ENCODE assay signal across 11 cellular contexts in the genomic region with DNA sequence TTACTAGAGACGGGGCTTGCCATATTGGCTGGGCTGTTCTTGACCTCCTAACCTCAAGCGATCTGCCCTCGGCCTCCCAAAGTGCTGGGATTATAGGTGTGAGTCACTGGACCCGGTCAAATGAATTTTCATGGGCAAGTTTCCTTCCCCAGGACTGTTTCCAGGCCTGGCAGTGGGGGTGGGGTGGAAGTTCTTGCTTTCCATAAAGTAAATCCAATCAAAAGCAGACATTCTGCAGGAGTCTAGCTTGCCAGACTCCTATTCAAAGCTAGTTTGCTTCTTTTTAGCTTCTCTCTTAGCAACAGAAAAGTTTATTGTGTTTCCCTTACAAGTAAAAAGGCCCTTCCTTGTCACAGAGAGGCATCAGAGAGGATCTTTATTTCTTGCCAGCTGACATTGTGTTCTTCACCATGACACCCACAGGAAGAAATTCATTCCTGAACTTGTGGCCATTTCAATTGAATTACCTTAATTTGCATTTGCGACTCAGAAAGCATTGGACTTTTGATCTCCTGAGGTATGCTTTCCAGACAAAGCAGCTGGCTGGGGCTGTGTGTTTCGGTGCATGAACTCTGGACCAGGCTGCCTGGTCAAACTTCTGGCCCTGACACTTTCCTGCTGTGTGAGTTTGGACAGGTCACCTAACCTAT. TPM values are rescaled to one million over a fixed set of nuclear protein-coding genes. Genes with fewer than 3 reads are reported as not detected.
DNase-seq lines count a peak whose midpoint lies in the region; ATAC-seq and TF ChIP-seq lines count a peak whose summit lies in the region.
"Had no signal": no experiment of that assay in that cellular context is flagged by ENCODE, and none has a peak within 500 bp of the region (broad histone marks: within the 10 kb centered on the region; RNA-seq: fewer than 3 reads in every experiment).

No MANE protein-coding gene starts in this region.

- no TSS peak for BruUV-seq in PC-3 (replicated peaks; lab: Mats Ljungman, UMichigan)

- peak; percentile 31 for DNase-seq in COLO829 (ENCODE audit: low spot score)
- peak; percentile 21 for DNase-seq in PC-3
- peak; percentile 83 for DNase-seq in fibroblast of peridontal ligament (ENCODE audit: extremely low read depth)
- peak in 31 of 56 donors; percentile 7 to 76 (median 31) for DNase-seq in nucleus accumbens (lab: John Stamatoyannopoulos, UW)
- DNase-seq in foreskin melanocyte, result no peak
- no peak for DNase-seq in SIG-M5 treated with dmso at 0.1 percent for 504 hours (lab: John Stamatoyannopoulos, UW; ENCODE audit: unreplicated experiment)
- no peak for DNase-seq in NCI-H2196 (lab: John Stamatoyannopoulos, UW; ENCODE audit: unreplicated experiment)
- DNase-seq: activated effector memory CD4-positive, alpha-beta T cell treated with Interleukin-2 at 50 U/mL for 16 hours had no signal

- ATAC-seq in PC-3 (peak; percentile 37; the same call in 1 of the 2 replicates), HG03097 (IDR thresholded peaks at IDR 0.05; ENCODE audit: low FRiP score, unreplicated experiment) (no peak)
- ATAC-seq: activated CD4-positive, CD25-positive, alpha-beta regulatory T cell treated with anti-CD3 and anti-CD28 coated beads, Interleukin-2, amount 50 U/mL, for 24 hours had no signal

- POLR2A ChIA-PET in PC-3 (lab: Charles Lee; ENCODE audit: unreplicated experiment), result interaction anchor here (0.6 kb wide), 2 partner anchors 14 to 438 kb away, joined by 3 to 4 read pairs; no protein-coding TSS in a partner anchor

- H3K4me3 ChIP-seq in PC-3 (ENCODE audit: low read length), result no peak overlapping the region

- no peaks in the 10 kb centered on the region for H4K20me1 ChIP-seq in PC-3 (ENCODE audit: low read length)

- no peaks in the 10 kb centered on the region for H3K9me2 ChIP-seq in PC-3 (replicated peaks; ENCODE audit: low read length)

- no peak overlapping the region for H3K9ac ChIP-seq in PC-3 (ENCODE audit: low read length)
- H3K9ac ChIP-seq: KMS-11 had no signal

- no peak overlapping the region for H3K27ac ChIP-seq in PC-3 (ENCODE audit: low read length)
- H3K27ac ChIP-seq: KMS-11 had no signal

- no peaks in the 10 kb centered on the region for H3K27me3 ChIP-seq in PC-3 (ENCODE audit: low read length)

- peaks cover 18% of the 10 kb centered on the region for H3K4me1 ChIP-seq in PC-3 (ENCODE audit: insufficient read depth, low read length)

- H3K36me3 ChIP-seq in PC-3 (ENCODE audit: low read depth, low read length), result no peaks in the 10 kb centered on the region

- no peak overlapping the region for H3K4me2 ChIP-seq in PC-3 (ENCODE audit: low read length)
- H3K4me2 ChIP-seq: KMS-11 had no signal

- CTCF ChIA-PET in PC-3 (lab: Charles Lee), result no interaction called here

- H2AFZ ChIP-seq in PC-3 (ENCODE audit: low read length), result no peak overlapping the region

- no peaks in the 10 kb centered on the region for H3F3A ChIP-seq in PC-3 (ENCODE audit: low read length, unreplicated experiment)

- peaks cover 27% of the 10 kb centered on the region; the same call in 1 of the 2 replicates for H3K79me2 ChIP-seq in PC-3 (ENCODE audit: low read length)

- TF ChIP-seq CTCF in PC-3 (conservative IDR thresholded peaks at IDR 0.05; ENCODE audit: low read depth, low read length), result no peak

- intact Hi-C loops in PC-3 (cut with micrococcal nuclease), result no loop called here

- H3K9me3 ChIP-seq in PC-3 (ENCODE audit: low read length), result no peaks in the 10 kb centered on the region

RNA-seq across cellular contexts. Expression of gene LYPD1, which starts 37.9 kb away (rescaled TPM):
- total RNA-seq in PC-3 (2014; rRNA removed), result 16.1 and 18.7 TPM in 2 replicates

Comparison
In these comparisons a context has a peak if more than half of its experiments do, and no peak if none do; other contexts are left out.
1. DNase-seq: peak in COLO829 (single experiment), PC-3 (single experiment), fibroblast of peridontal ligament (single experiment) and nucleus accumbens (31 of 56); none in foreskin melanocyte (single experiment), SIG-M5 treated with dmso at 0.1 percent for 504 hours (single experiment) and NCI-H2196 (single experiment).